8 cellular contexts compared by ENCODE assay signal in genomic region chr6:21588812-21589811, GRCh38. TPM values are rescaled to one million over a fixed set of nuclear protein-coding genes. Genes with fewer than 3 reads are reported as not detected.
A peak's percentile ranks its signal among the peaks of the same experiment; 100 is the strongest.
DNase-seq lines count a peak whose midpoint lies in the region; ATAC-seq and FAIRE-seq lines count a peak whose summit lies in the region.

No MANE protein-coding gene starts in this region.

- peak; percentile 92 for DNase-seq in ELF-1 (ENCODE audit: low read depth, low spot score)
- DNase-seq in Kasumi-1 (lab: John Stamatoyannopoulos, UW) = peak; percentile 89
- peak; percentile 63 for DNase-seq in RCC 7860 (ENCODE audit: low spot score)
- peak; percentile 88 for DNase-seq in fibroblast of peridontal ligament (ENCODE audit: extremely low read depth)
- peak; percentile 74 for DNase-seq in natural killer cell treated with Interleukin-12 subunit alpha and Interleukin-12 subunit beta and Interleukin-15 and Interleukin-18, amount 100 ng/mL, for 72 hours (ENCODE audit: low spot score)

- peaks cover 4% of the 10 kb centered on the region for H3K4me1 Mint-ChIP-seq in activated T-helper 17 cell treated with anti-CD3 and anti-CD28 coated beads, Interleukin-2, amount 50 U/mL, for 72 hours
- peaks cover 9 to 10% of the 10 kb centered on the region in 2 donors for H3K4me1 Mint-ChIP-seq in natural killer cell treated with Interleukin-12 subunit alpha and Interleukin-12 subunit beta and Interleukin-15 and Interleukin-18, amount 100 ng/mL, for 72 hours (ENCODE audit: low read depth in 2 of 2)

- peak overlapping the region; percentile 58 for H3K27ac ChIP-seq in stomach smooth muscle (ENCODE audit: low read length)

- no peaks in the 10 kb centered on the region for H3K36me3 ChIP-seq in stomach smooth muscle (ENCODE audit: control insufficient read depth in 2 of 2, insufficient read depth in 2 of 2, low read length in 2 of 2)

- ATAC-seq in GM21825 (IDR thresholded peaks at IDR 0.05; ENCODE audit: unreplicated experiment) = peak; percentile 34
- peak; percentile 79 for ATAC-seq in activated T-helper 17 cell treated with anti-CD3 and anti-CD28 coated beads, Interleukin-2, amount 50 U/mL, for 72 hours (replicated peaks)
- peak; percentile 75 to 78 for ATAC-seq in natural killer cell treated with Interleukin-12 subunit alpha and Interleukin-12 subunit beta and Interleukin-15 and Interleukin-18, amount 100 ng/mL, for 72 hours

- peak overlapping the region; percentile 93 for H3K4me3 Mint-ChIP-seq in activated T-helper 17 cell treated with anti-CD3 and anti-CD28 coated beads, Interleukin-2, amount 50 U/mL, for 72 hours
- H3K4me3 Mint-ChIP-seq in natural killer cell treated with Interleukin-12 subunit alpha and Interleukin-12 subunit beta and Interleukin-15 and Interleukin-18, amount 100 ng/mL, for 72 hours = peak overlapping the region; percentile 94

- no peak overlapping the region for H3K27ac Mint-ChIP-seq in activated T-helper 17 cell treated with anti-CD3 and anti-CD28 coated beads, Interleukin-2, amount 50 U/mL, for 72 hours
- no peak overlapping the region for H3K27ac Mint-ChIP-seq in natural killer cell treated with Interleukin-12 subunit alpha and Interleukin-12 subunit beta and Interleukin-15 and Interleukin-18, amount 100 ng/mL, for 72 hours

- H3K9me3 Mint-ChIP-seq in activated T-helper 17 cell treated with anti-CD3 and anti-CD28 coated beads, Interleukin-2, amount 50 U/mL, for 72 hours = no peaks in the 10 kb centered on the region
- H3K9me3 Mint-ChIP-seq in natural killer cell treated with Interleukin-12 subunit alpha and Interleukin-12 subunit beta and Interleukin-15 and Interleukin-18, amount 100 ng/mL, for 72 hours = no peaks in the 10 kb centered on the region

- H3K4me1 ChIP-seq in stomach smooth muscle (ENCODE audit: control insufficient read depth, insufficient read depth, low read length) = peaks cover 10% of the 10 kb centered on the region

- H3K36me3 Mint-ChIP-seq in activated T-helper 17 cell treated with anti-CD3 and anti-CD28 coated beads, Interleukin-2, amount 50 U/mL, for 72 hours (ENCODE audit: low read depth) = no peaks in the 10 kb centered on the region
- H3K36me3 Mint-ChIP-seq in natural killer cell treated with Interleukin-12 subunit alpha and Interleukin-12 subunit beta and Interleukin-15 and Interleukin-18, amount 100 ng/mL, for 72 hours = no peaks in the 10 kb centered on the region

- peaks cover 30% of the 10 kb centered on the region for H3K27me3 Mint-ChIP-seq in activated T-helper 17 cell treated with anti-CD3 and anti-CD28 coated beads, Interleukin-2, amount 50 U/mL, for 72 hours
- peaks cover 18 to 25% of the 10 kb centered on the region in 2 donors for H3K27me3 Mint-ChIP-seq in natural killer cell treated with Interleukin-12 subunit alpha and Interleukin-12 subunit beta and Interleukin-15 and Interleukin-18, amount 100 ng/mL, for 72 hours

- peak overlapping the region; percentile 72 to 76 for H3K9ac ChIP-seq in stomach smooth muscle (ENCODE audit: low read length in 2 of 2)

- H3K27me3 ChIP-seq in stomach smooth muscle (ENCODE audit: control insufficient read depth in 1 of 2, insufficient read depth in 2 of 2, low read length in 2 of 2) = no peaks in the 10 kb centered on the region

- no peak for FAIRE-seq in RCC 7860 (lab: Jason Lieb, UNC)

- H3K9me3 ChIP-seq in stomach smooth muscle (ENCODE audit: control insufficient read depth in 2 of 2, low read length in 2 of 2) = no peaks in the 10 kb centered on the region

- peak overlapping the region; percentile 91 to 93 for H3K4me3 ChIP-seq in stomach smooth muscle (ENCODE audit: low read length in 2 of 2)

RNA-seq across cellular contexts. Expression of gene SOX4, which starts 4.4 kb away (rescaled TPM):
- total RNA-seq in activated T-helper 17 cell treated with anti-CD3 and anti-CD28 coated beads, Interleukin-2, amount 50 U/mL, for 72 hours = 1 to 10 TPM in 1 of 2 donors, under 1 TPM in 1; 0.71 to 1.5 TPM
- 1 to 10 TPM in 1 of 2 donors, under 1 TPM in 1; 0.98 to 1.5 TPM for total RNA-seq in natural killer cell treated with Interleukin-12 subunit alpha and Interleukin-12 subunit beta and Interleukin-15 and Interleukin-18, amount 100 ng/mL, for 72 hours

Comparison
In these comparisons a context has a peak if more than half of its experiments do, and no peak if none do; other contexts are left out.
1. Peak in every context shown above with its lines: DNase-seq, ATAC-seq, H3K4me3 ChIP-seq and H3K27ac ChIP-seq.